ENCODE assay signal across 16 cellular contexts in genomic region chr7:1740214-1740613, GRCh38.
DNase-seq lines count a peak whose midpoint lies in the region; ATAC-seq and TF ChIP-seq lines count a peak whose summit lies in the region.
"Had no signal": no experiment of that assay in that cellular context is flagged by ENCODE, and none has a peak within 500 bp of the region (broad histone marks: within the 10 kb centered on the region; RNA-seq: fewer than 3 reads in every experiment).

No MANE protein-coding gene starts in this region.

- H2BK120ac ChIP-seq in neuronal stem cell (ENCODE audit: low read depth, low read length), result no peak overlapping the region

- no peak overlapping the region for H2BK15ac ChIP-seq in neuronal stem cell (ENCODE audit: low read length)

- no peak overlapping the region for H3K27ac ChIP-seq in left ventricle myocardium inferior (replicated peaks)
- H3K27ac ChIP-seq in neuronal stem cell (replicated peaks; ENCODE audit: low read length), result no peak overlapping the region
- H3K27ac ChIP-seq: PC-9, SJCRH30 had no signal

- peaks cover 9% of the 10 kb centered on the region for H3K79me1 ChIP-seq in neuronal stem cell (ENCODE audit: low read depth, low read length)

- H3K9me3 Mint-ChIP-seq in Caco-2 (ENCODE audit: unreplicated experiment), result no peaks in the 10 kb centered on the region

- no peak overlapping the region for H4K8ac ChIP-seq in neuronal stem cell (ENCODE audit: low read depth, low read length)

- no peak overlapping the region for H3K4me2 ChIP-seq in neuronal stem cell (ENCODE audit: insufficient read depth, low read length, poor library complexity, severe bottlenecking)
- H3K4me2 ChIP-seq: PC-9 had no signal

- H3K9me3 ChIP-seq in left ventricle myocardium inferior (replicated peaks) (no peaks in the 10 kb centered on the region), Caco-2 (no peaks in the 10 kb centered on the region), T-helper 17 cell (ENCODE audit: control insufficient read depth, low read length, poor library complexity, severe bottlenecking) (no peaks in the 10 kb centered on the region), neuronal stem cell (replicated peaks in 1 of 2; ENCODE audit: control insufficient read depth in 2 of 2, insufficient read depth in 1 of 2, low read depth in 1 of 2, low read length in 2 of 2) (no peaks in the 10 kb centered on the region)
- H3K9me3 ChIP-seq: MG63, SJCRH30 had no signal

- peak overlapping the region; percentile 9 for H3K14ac ChIP-seq in neuronal stem cell (ENCODE audit: low read length)

- H3K9ac ChIP-seq in neuronal stem cell (ENCODE audit: low read depth, low read length, poor library complexity), result no peak overlapping the region

- H3K36me3 ChIP-seq in left ventricle myocardium inferior (peaks cover 8% of the 10 kb centered on the region), Caco-2 (ENCODE audit: control insufficient read depth, insufficient read depth, low read length) (no peaks in the 10 kb centered on the region), neuronal stem cell (replicated peaks in 1 of 2; ENCODE audit: control insufficient read depth in 2 of 2, insufficient read depth in 2 of 2, low read length in 2 of 2) (peaks cover 7 to 46% of the 10 kb centered on the region in 2 donors)
- H3K36me3 ChIP-seq: MG63, SJCRH30 had no signal

- peak overlapping the region; percentile 80 for H3K18ac ChIP-seq in neuronal stem cell (ENCODE audit: low read length)

- H2BK5ac ChIP-seq in neuronal stem cell (ENCODE audit: low read length), result no peak overlapping the region

- H3K23ac ChIP-seq in neuronal stem cell (ENCODE audit: low read depth, low read length, poor library complexity), result no peak overlapping the region

- no peaks in the 10 kb centered on the region for H3K27me3 ChIP-seq in left ventricle myocardium inferior (ENCODE audit: low read depth)
- no peaks in the 10 kb centered on the region; the same call in 1 of the 2 replicates for H3K27me3 ChIP-seq in Caco-2 (replicated peaks; ENCODE audit: control insufficient read depth, insufficient read depth, low read length)
- no peaks in the 10 kb centered on the region for H3K27me3 ChIP-seq in neuronal stem cell (ENCODE audit: control insufficient read depth in 3 of 3, insufficient read depth in 3 of 3, low read depth in 1 of 3, low read length in 3 of 3)
- H3K27me3 ChIP-seq: MG63, SJCRH30 had no signal

- H3K4me3 ChIP-seq in left ventricle myocardium inferior, result no peak overlapping the region
- H3K4me3 ChIP-seq in Caco-2 (ENCODE audit: low read depth, low read length), result no peak overlapping the region
- no peak overlapping the region for H3K4me3 ChIP-seq in neuronal stem cell (ENCODE audit: low read length in 2 of 2)
- H3K4me3 ChIP-seq: MG63, PC-9, SJCRH30 had no signal

- POLR2A ChIA-PET in Caco-2 (lab: Charles Lee), result no interaction called here

- CTCF ChIA-PET in Caco-2 (lab: Charles Lee), result no interaction called here

- BruUV-seq in Caco-2 (replicated peaks; lab: Mats Ljungman, UMichigan), result no TSS peak

- H3K4ac ChIP-seq in neuronal stem cell (ENCODE audit: low read length), result peak overlapping the region; percentile 78

- ATAC-seq in left cardiac atrium, result no peak
- ATAC-seq in T-helper 17 cell, result no peak
- no peak for ATAC-seq in GM18867 (IDR thresholded peaks at IDR 0.05; ENCODE audit: unreplicated experiment)

- peaks cover 3% of the 10 kb centered on the region for H3K27me3 Mint-ChIP-seq in Caco-2 (ENCODE audit: insufficient read depth, unreplicated experiment)
- H3K27me3 Mint-ChIP-seq in T-helper 17 cell, result peaks cover 28% of the 10 kb centered on the region

- intact Hi-C loops in left cardiac atrium (cut with DNase I), result no loop called here
- intact Hi-C loops in left ventricle myocardium inferior (cut with micrococcal nuclease), result no loop called here
- intact Hi-C loops in Caco-2 (cut with micrococcal nuclease; ENCODE audit: unreplicated experiment), result no loop called here

- DNase-seq in left cardiac atrium (peak; percentile 14), left ventricle myocardium inferior (no peak), Caco-2 (no peak), T-helper 17 cell (no peak), neuronal stem cell (ENCODE audit: low spot score) (no peak), iPS-NIHi11 (ENCODE audit: low spot score) (no peak)
- DNase-seq: DMS79, MG63, NCI-H1092, NCI-H1436, NCI-H187 treated with DMSO at 0.1 percent for 48 hours, NCI-H446, PC-9, SJCRH30, T-helper 1 cell had no signal

- TF ChIP-seq CTCF in left ventricle myocardium inferior (IDR thresholded peaks at IDR 0.05; ENCODE audit: borderline replicate concordance) (no peak), Caco-2 (IDR thresholded peaks at IDR 0.05; ENCODE audit: insufficient read depth in 1 of 2, low read depth in 1 of 2, low read length in 1 of 2, severe bottlenecking in 1 of 2, unreplicated experiment in 1 of 2) (no peak)

- H3K4me1 ChIP-seq in left ventricle myocardium inferior (peaks cover 28% of the 10 kb centered on the region), Caco-2 (no peaks in the 10 kb centered on the region), neuronal stem cell (ENCODE audit: control insufficient read depth in 2 of 2, insufficient read depth in 1 of 2, low read depth in 1 of 2, low read length in 2 of 2) (peaks cover 0 to 4% of the 10 kb centered on the region in 2 donors)
- H3K4me1 ChIP-seq: SJCRH30 had no signal

- no peak overlapping the region for H4K91ac ChIP-seq in neuronal stem cell (ENCODE audit: low read depth, low read length, poor library complexity)

- no CpG with 5 or more reads among the region's 17 CpGs for WGBS in neuronal stem cell (ENCODE audit: extremely low coverage in 2 of 2, insufficient read length in 2 of 2, insufficient replicate concordance in 1 of 2), 2 donors

- H3K4me1 Mint-ChIP-seq in Caco-2 (ENCODE audit: low read depth, unreplicated experiment), result peaks cover 5% of the 10 kb centered on the region
- H3K4me1 Mint-ChIP-seq in T-helper 17 cell, result peaks cover 14% of the 10 kb centered on the region

- no peak overlapping the region for H2BK12ac ChIP-seq in neuronal stem cell (ENCODE audit: low read length)

- no peak overlapping the region for H2AFZ ChIP-seq in neuronal stem cell (ENCODE audit: low read length)
- H2AFZ ChIP-seq: PC-9 had no signal

- H3K27ac Mint-ChIP-seq in Caco-2 (ENCODE audit: unreplicated experiment), result peak overlapping the region; percentile 45
- H3K27ac Mint-ChIP-seq in T-helper 17 cell, result no peak overlapping the region

- H3K4me3 Mint-ChIP-seq in Caco-2 (ENCODE audit: unreplicated experiment) (peak overlapping the region; percentile 31), T-helper 17 cell (peak overlapping the region; percentile 41)

- H3K36me3 Mint-ChIP-seq in Caco-2 (ENCODE audit: insufficient read depth, unreplicated experiment) (peaks cover 25% of the 10 kb centered on the region), T-helper 17 cell (ENCODE audit: low read depth) (no peaks in the 10 kb centered on the region)

- no peak overlapping the region for H2AK5ac ChIP-seq in neuronal stem cell (ENCODE audit: low read depth, low read length)
